8 cellular contexts compared by ENCODE assay signal in genomic region chr12:76878045-76878898, GRCh38. TPM values are rescaled to one million over a fixed set of nuclear protein-coding genes. Genes with fewer than 3 reads are reported as not detected.
DNase-seq lines count a peak whose midpoint lies in the region; ATAC-seq and TF ChIP-seq lines count a peak whose summit lies in the region.

No MANE protein-coding gene starts in this region.

- TF ChIP-seq CTCF in fibroblast of villous mesenchyme (IDR thresholded peaks at IDR 0.05; ENCODE audit: insufficient read depth, low read depth, low read length) (peak; percentile 16), neutrophil (IDR thresholded peaks at IDR 0.05) (no peak)

- H3K27me3 ChIP-seq in HUES64 (ENCODE audit: insufficient read depth, low read length) (no peaks in the 10 kb centered on the region), neutrophil (peaks cover 96% of the 10 kb centered on the region)

- ATAC-seq in GM21717 (IDR thresholded peaks at IDR 0.05; ENCODE audit: unreplicated experiment), result peak; percentile 41

- peak; percentile 19 to 71 for DNase-seq in NCI-H526 (lab: John Stamatoyannopoulos, UW)
- DNase-seq in NCI-H526 treated with DMSO at 0.1 percent for 48 hours (lab: John Stamatoyannopoulos, UW), result no peak
- DNase-seq in activated CD4-positive, alpha-beta T cell treated with anti-CD3 and anti-CD28 coated beads, Interleukin-2, amount 50 U/mL, for 48 hours, result peak; percentile 10
- no peak for DNase-seq in fibroblast of villous mesenchyme (ENCODE audit: low read depth)
- DNase-seq in mucosa of gallbladder (ENCODE audit: low spot score), result no peak

- H3K4me1 ChIP-seq in HUES64 (ENCODE audit: insufficient read depth, low read length) (peaks cover 28% of the 10 kb centered on the region), neutrophil (ENCODE audit: control insufficient read depth in 1 of 2, insufficient read depth in 1 of 2, low read depth in 1 of 2, low read length in 1 of 2) (peaks cover 8 to 18% of the 10 kb centered on the region in 2 experiments)

- WGBS in HUES64, result under 1% methylated on average over 45 of the region's 45 CpGs

- H3K9me3 ChIP-seq in HUES64 (ENCODE audit: insufficient read depth, low read depth, low read length), result no peaks in the 10 kb centered on the region
- H3K9me3 ChIP-seq in neutrophil, result no peaks in the 10 kb centered on the region

- H3K27ac ChIP-seq in HUES64 (ENCODE audit: low read depth, low read length) (peak overlapping the region; percentile 94), neutrophil (no peak overlapping the region)

- H3K36me3 ChIP-seq in HUES64 (ENCODE audit: insufficient read depth, low read length), result no peaks in the 10 kb centered on the region
- no peaks in the 10 kb centered on the region for H3K36me3 ChIP-seq in neutrophil

- H3K9ac ChIP-seq in HUES64 (ENCODE audit: low read depth, low read length), result peak overlapping the region; percentile 85

- peak overlapping the region; percentile 81 for H3K4me3 ChIP-seq in HUES64 (ENCODE audit: low read length)
- H3K4me3 ChIP-seq in fibroblast of villous mesenchyme (ENCODE audit: low read depth, low read length), result peak overlapping the region; percentile 79
- peak overlapping the region; percentile 46 to 61 for H3K4me3 ChIP-seq in neutrophil (ENCODE audit: low read depth in 1 of 2, low read length in 1 of 2)

RNA-seq across cellular contexts. Expression of gene CSRP2, which starts 0.5 kb away (rescaled TPM):
- 231 TPM for polyA plus RNA-seq in HUES64 (2013, experiment 1 of 2)
- polyA plus RNA-seq in HUES64 (2013, experiment 2 of 2), result 258 TPM
- total RNA-seq in fibroblast of villous mesenchyme (64.3 and 131 TPM in 2 replicates), mucosa of gallbladder (53.7 TPM)

Comparison
In these comparisons a context has a peak if more than half of its experiments do, and no peak if none do; other contexts are left out.
1. DNase-seq: peak in NCI-H526 (2 of 2) and activated CD4-positive, alpha-beta T cell treated with anti-CD3 and anti-CD28 coated beads, Interleukin-2, amount 50 U/mL, for 48 hours (2 of 2); none in NCI-H526 treated with DMSO at 0.1 percent for 48 hours (single experiment), fibroblast of villous mesenchyme (single experiment) and mucosa of gallbladder (single experiment).
2. Peak in every context shown above with its lines, with median percentiles within 50 percentile points of each other: H3K4me3 ChIP-seq.